8 cellular contexts compared by ENCODE assay signal in the genomic region with DNA sequence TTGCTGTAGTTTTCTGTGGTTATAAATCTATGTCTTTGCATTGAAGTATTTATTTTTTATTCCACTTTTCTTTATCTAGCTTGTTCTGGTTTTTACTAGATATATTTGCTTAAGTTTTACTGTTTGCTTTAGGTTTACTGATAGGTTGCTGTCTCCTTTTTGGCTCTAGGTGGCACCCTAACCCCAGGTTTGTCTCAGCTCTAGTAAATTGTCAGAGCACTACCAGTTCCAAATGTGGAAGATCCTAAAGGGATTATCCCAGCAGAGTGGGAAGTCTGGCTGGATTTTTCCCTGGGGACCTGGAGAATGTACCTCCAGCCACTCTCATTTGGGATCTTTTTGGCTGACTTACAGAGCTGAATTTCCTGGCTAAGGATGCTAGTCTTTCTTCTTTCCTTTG.
DNase-seq lines count a peak whose midpoint lies in the region; ATAC-seq, FAIRE-seq and TF ChIP-seq lines count a peak whose summit lies in the region.

No MANE protein-coding gene starts in this region.

- H3K4me3 ChIP-seq in fibroblast of mammary gland (ENCODE audit: control insufficient read depth, low read depth, low read length) (no peak overlapping the region), pancreas (no peak overlapping the region)

- CTCF ChIA-PET in HEK293T (lab: Yijun Ruan, JAX), result interaction anchor here (0.5 to 1.5 kb wide), 4 partner anchors 140 to 187 kb away, joined by 3 to 20 read pairs (median 3); no protein-coding TSS in a partner anchor
- CTCF ChIA-PET in activated CD4-positive, alpha-beta memory T cell treated with anti-CD3 and anti-CD28 coated beads for 36 hours (lab: Charles Lee), result interaction anchor here (0.6 to 1.8 kb wide), 9 partner anchors 15 to 1258 kb away, joined by 3 to 56 read pairs (median 4); no protein-coding TSS in a partner anchor

- POLR2A ChIA-PET in HEK293T (lab: Yijun Ruan, JAX), result no interaction called here
- POLR2A ChIA-PET in activated CD4-positive, alpha-beta memory T cell treated with anti-CD3 and anti-CD28 coated beads for 36 hours (lab: Charles Lee), result no interaction called here

- H3K27me3 ChIP-seq in pancreas, result peaks cover 0 to 23% (median 3%) of the 10 kb centered on the region in 4 donors

- intact Hi-C loops in activated CD4-positive, alpha-beta memory T cell treated with anti-CD3 and anti-CD28 coated beads for 36 hours (cut with micrococcal nuclease), result loop anchor here (1.0 kb wide), 1 partner anchor 175 kb away; no protein-coding TSS in a partner anchor
- intact Hi-C loops in pancreas (cut with DNase I), result no loop called here

- peak; percentile 62 for DNase-seq in NCI-H2107 treated with DMSO at 0.1 percent for 48 hours (lab: John Stamatoyannopoulos, UW; ENCODE audit: unreplicated experiment)
- DNase-seq in NCI-H2107 (lab: John Stamatoyannopoulos, UW), result no peak
- peak; percentile 50 for DNase-seq in HEK293T (ENCODE audit: extremely low spot score)
- DNase-seq in NCI-H446 (lab: John Stamatoyannopoulos, UW), result peak; percentile 9 to 48
- peak; percentile 43 for DNase-seq in activated CD4-positive, alpha-beta memory T cell treated with anti-CD3 and anti-CD28 coated beads for 36 hours
- DNase-seq in fibroblast of mammary gland (ENCODE audit: low read depth), result peak; percentile 57
- DNase-seq in pancreas, result peak in 3 of 6 donors; percentile 18 to 64 (median 26)

- H3K9me3 Mint-ChIP-seq in activated CD4-positive, alpha-beta memory T cell treated with anti-CD3 and anti-CD28 coated beads for 36 hours, result no peaks in the 10 kb centered on the region

- H3K27ac ChIP-seq in pancreas, result no peak overlapping the region

- no peaks in the 10 kb centered on the region for H3K4me1 ChIP-seq in pancreas

- no peak overlapping the region for H3K27ac Mint-ChIP-seq in activated CD4-positive, alpha-beta memory T cell treated with anti-CD3 and anti-CD28 coated beads for 36 hours

- H3K36me3 Mint-ChIP-seq in activated CD4-positive, alpha-beta memory T cell treated with anti-CD3 and anti-CD28 coated beads for 36 hours, result no peaks in the 10 kb centered on the region

- peak; percentile 68 to 91 (median 82) for ATAC-seq in pancreas
- no peak for ATAC-seq in GM19452 (IDR thresholded peaks at IDR 0.05; ENCODE audit: unreplicated experiment)

- H3K36me3 ChIP-seq in pancreas, result no peaks in the 10 kb centered on the region

- peak; percentile 99 for FAIRE-seq in pancreas (lab: Jason Lieb, UNC)

- no peak overlapping the region for H3K4me3 Mint-ChIP-seq in activated CD4-positive, alpha-beta memory T cell treated with anti-CD3 and anti-CD28 coated beads for 36 hours

- H3K9me3 ChIP-seq in pancreas, result no peaks in the 10 kb centered on the region

- H3K4me1 Mint-ChIP-seq in activated CD4-positive, alpha-beta memory T cell treated with anti-CD3 and anti-CD28 coated beads for 36 hours (ENCODE audit: low read depth), result no peaks in the 10 kb centered on the region

- TF ChIP-seq CTCF in fibroblast of mammary gland (conservative IDR thresholded peaks at IDR 0.05; ENCODE audit: control insufficient read depth, insufficient read depth, low read depth, low read length) (peak; percentile 63), pancreas (IDR thresholded peaks at IDR 0.05) (peak in 3 of 4 donors; percentile 45 to 57 (median 45))

- H3K27me3 Mint-ChIP-seq in activated CD4-positive, alpha-beta memory T cell treated with anti-CD3 and anti-CD28 coated beads for 36 hours, result no peaks in the 10 kb centered on the region

TF ChIP-seq in HEK293T, 16 proteins besides CTCF, POLR2A, EP300 and RAD21:
- TF ChIP-seq FOXA1 (IDR thresholded peaks at IDR 0.05) (no peak), ZNF384 (IDR thresholded peaks at IDR 0.05) (no peak), FOXK2 (IDR thresholded peaks at IDR 0.05) (no peak), NFRKB (IDR thresholded peaks at IDR 0.05) (no peak), L3MBTL2 (conservative IDR thresholded peaks at IDR 0.05) (no peak)
